26 cellular contexts compared by ENCODE assay signal in the genomic region with DNA sequence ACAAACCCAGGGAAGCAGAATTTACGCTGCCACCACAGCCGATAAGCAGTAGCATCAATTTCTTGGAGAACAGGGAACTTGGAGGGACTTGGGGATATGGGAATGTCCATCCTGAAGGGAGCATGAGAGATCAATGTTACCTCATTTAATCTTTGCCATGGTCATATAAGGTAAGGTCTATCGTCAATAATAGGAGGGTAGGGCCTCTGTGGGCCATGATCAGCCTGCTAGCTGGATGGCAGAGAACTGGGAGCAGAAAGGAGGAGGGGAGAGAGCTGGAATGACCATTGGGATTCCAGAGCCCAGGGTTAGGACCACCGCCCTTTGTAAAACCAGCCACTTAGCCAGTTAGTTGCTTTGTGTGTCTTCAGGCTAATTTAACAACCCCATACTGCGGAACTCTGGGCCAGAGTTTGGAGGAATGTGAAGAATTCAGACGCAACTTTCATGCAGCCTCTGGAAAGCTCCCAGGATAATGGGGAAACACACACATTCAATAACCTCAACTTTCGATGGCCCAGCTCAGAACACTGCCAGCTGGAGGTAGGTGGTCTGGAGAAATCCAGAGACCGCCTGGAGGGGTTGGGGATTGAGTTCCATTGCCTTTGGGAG. TPM values are rescaled to one million over a fixed set of nuclear protein-coding genes. Genes with fewer than 3 reads are reported as not detected.
A peak's percentile ranks its signal among the peaks of the same experiment; 100 is the strongest.
DNase-seq lines count a peak whose midpoint lies in the region; ATAC-seq and TF ChIP-seq lines count a peak whose summit lies in the region.
"Had no signal": no experiment of that assay in that cellular context is flagged by ENCODE, and none has a peak within 500 bp of the region (broad histone marks: within the 10 kb centered on the region; RNA-seq: fewer than 3 reads in every experiment).

No MANE protein-coding gene starts in this region.

- H3K4me3 ChIP-seq in AG10803 (ENCODE audit: low read length): no peak overlapping the region
- H3K4me3 ChIP-seq in fibroblast of pulmonary artery (replicated peaks; ENCODE audit: low read depth, low read length): no peak overlapping the region
- H3K4me3 ChIP-seq in right lobe of liver: no peak overlapping the region
- H3K4me3 ChIP-seq: hepatocyte, K562 had no signal

- no peaks in the 10 kb centered on the region for H3K27me3 ChIP-seq in right lobe of liver
- H3K27me3 ChIP-seq: hepatocyte had no signal

- H3K4me1 ChIP-seq in right lobe of liver: no peaks in the 10 kb centered on the region

- DNase-seq in AG10803 (ENCODE audit: low read depth) (peak; percentile 62), HuH-7.5 (ENCODE audit: low spot score) (peak; percentile 22), fibroblast of pulmonary artery (ENCODE audit: low read depth) (peak; percentile 18), right lobe of liver (no peak), GDM1 (lab: John Stamatoyannopoulos, UW) (no peak), NCI-H2227 (lab: John Stamatoyannopoulos, UW; ENCODE audit: unreplicated experiment) (no peak), T1000 (lab: John Stamatoyannopoulos, UW) (no peak)
- DNase-seq: activated CD4-positive, CD25-positive, alpha-beta regulatory T cell; activated CD8-positive, alpha-beta T cell treated with anti-CD3 and anti-CD28 coated beads for 36 hours; activated naive CD4-positive, alpha-beta T cell treated with anti-CD3 and anti-CD28 coated beads, Interleukin-2, amount 10 ng/mL, durations not matched to agents 7 days and 5 days; activated T-cell treated with anti-CD3 and anti-CD28 coated beads, Interleukin-2, amount 50 U/mL, for 1 hour; aorta; CD4-positive, alpha-beta memory T cell; DMS79 treated with DMSO at 0.1 percent for 48 hours; effector memory CD4-positive, alpha-beta T cell; GOT3; left cardiac atrium; MV-4-11; NCI-H1694 treated with DMSO at 0.1 percent for 48 hours; substantia nigra had no signal

- H3K27ac ChIP-seq in right lobe of liver: no peak overlapping the region
- H3K27ac ChIP-seq: hepatocyte had no signal

- WGBS in right lobe of liver (ENCODE audit: insufficient coverage, low coverage, low lambda C conversion rate, missing lambda C conversion rate): 65% methylated on average over 7 of the region's 8 CpGs

- TF ChIP-seq POLR2A in right lobe of liver (IDR thresholded peaks at IDR 0.05): no peak

- no peaks in the 10 kb centered on the region for H3K36me3 ChIP-seq in right lobe of liver

- TF ChIP-seq CTCF in AG10803 (conservative IDR thresholded peaks at IDR 0.05; ENCODE audit: low read length) (no peak), fibroblast of pulmonary artery (IDR thresholded peaks at IDR 0.05; ENCODE audit: low read length, missing control alignments) (no peak), right lobe of liver (IDR thresholded peaks at IDR 0.05) (no peak)

- intact Hi-C loops in right lobe of liver (cut with DNase I): loop anchor here in 1 of 2 donors (10.0 kb wide), 1 partner anchor 235 kb away; the partner anchor contains the start of gene ARHGEF18

- ATAC-seq in right lobe of liver: peak in 3 of 4 donors; percentile 16 to 33 (median 30)
- no peak for ATAC-seq in HG02759 (IDR thresholded peaks at IDR 0.05; ENCODE audit: unreplicated experiment)
- ATAC-seq: activated CD8-positive, alpha-beta T cell treated with anti-CD3 and anti-CD28 coated beads for 36 hours; K562; left cardiac atrium had no signal

- H3K9me3 ChIP-seq in right lobe of liver: no peaks in the 10 kb centered on the region

RNA-seq across cellular contexts. Expression of gene ZNF557, which starts 40.3 kb away (rescaled TPM):
- total RNA-seq in right lobe of liver: 1 to 10 TPM; 3.2 to 3.9 (median 3.5) TPM

RNA-seq across cellular contexts. Expression of gene MBD3L3, which starts 51.3 kb away (rescaled TPM):
- not detected for total RNA-seq in right lobe of liver
- total RNA-seq: activated CD8-positive, alpha-beta T cell treated with anti-CD3 and anti-CD28 coated beads for 36 hours; aorta; CD4-positive, alpha-beta memory T cell; cerebellum; hepatocyte; K562; left cardiac atrium; mononuclear cell; SK-MEL-5 had no signal

Comparison
In these comparisons a context has a peak if more than half of its experiments do, and no peak if none do; other contexts are left out.
1. DNase-seq: peak in AG10803 (single experiment), HuH-7.5 (single experiment) and fibroblast of pulmonary artery (single experiment); none in right lobe of liver (0 of 3), GDM1 (single experiment), NCI-H2227 (single experiment) and T1000 (single experiment).